In genomic region chr5:106418196-106418595, GRCh38 we compare ENCODE assay signal across 19 cellular contexts.
DNase-seq lines count a peak whose midpoint lies in the region; ATAC-seq and TF ChIP-seq lines count a peak whose summit lies in the region.
"Had no signal": no experiment of that assay in that cellular context is flagged by ENCODE, and none has a peak within 500 bp of the region (broad histone marks: within the 10 kb centered on the region; RNA-seq: fewer than 3 reads in every experiment).

No MANE protein-coding gene starts in this region.

- H3K36me3 ChIP-seq in upper lobe of left lung, result no peaks in the 10 kb centered on the region

- no peak for TF ChIP-seq EP300 in upper lobe of left lung (IDR thresholded peaks at IDR 0.05)

- no peaks in the 10 kb centered on the region for H3K27me3 ChIP-seq in upper lobe of left lung

- POLR2A ChIA-PET in AG04449 (lab: Yijun Ruan, JAX), result no interaction called here

- ATAC-seq in upper lobe of left lung (ENCODE audit: low FRiP score in 2 of 2) (no peak), GM19324 (IDR thresholded peaks at IDR 0.05; ENCODE audit: low FRiP score, unreplicated experiment) (no peak)

- TF ChIP-seq POLR2A in upper lobe of left lung (IDR thresholded peaks at IDR 0.05), result no peak

- no peak overlapping the region for H3K4me3 ChIP-seq in AG04449 (ENCODE audit: low read depth, low read length)
- no peak overlapping the region for H3K4me3 ChIP-seq in upper lobe of left lung

- DNase-seq in AG04449 (ENCODE audit: low read depth, low spot score) (peak; percentile 16), M059J (ENCODE audit: low read depth) (peak; percentile 76), astrocyte of the hippocampus (ENCODE audit: low read depth, low spot score) (peak; percentile 29), iris pigment epithelial cell (ENCODE audit: low read depth) (peak; percentile 18), upper lobe of left lung (no peak), DMS 273 (lab: John Stamatoyannopoulos, UW; ENCODE audit: unreplicated experiment) (no peak), GM13976 (ENCODE audit: low spot score) (no peak)
- DNase-seq: 8988T, C1 segment of cervical spinal cord, DMS 273 treated with DMSO at 0.1 percent for 48 hours, HCEC 1CT, NCI-H187, NCI-H226, NCI-H524 treated with DMSO at 0.1 percent for 48 hours, RPMI8226, SIG-M5, SW 1271 had no signal

- H3K27ac ChIP-seq in upper lobe of left lung, result no peak overlapping the region
- H3K27ac ChIP-seq: HL-60 had no signal

- no peak for TF ChIP-seq CTCF in AG04449 (IDR thresholded peaks at IDR 0.05; ENCODE audit: insufficient read depth, low read length, missing control alignments)
- no peak for TF ChIP-seq CTCF in upper lobe of left lung (IDR thresholded peaks at IDR 0.05)
- TF ChIP-seq CTCF in GM13976 (IDR thresholded peaks at IDR 0.05; ENCODE audit: borderline replicate concordance, control extremely low read depth, extremely low read depth, insufficient read depth, missing control alignments), result no peak

- H3K9me3 ChIP-seq in upper lobe of left lung, result peaks cover 0 to 5% (median 2%) of the 10 kb centered on the region in 4 donors

- no peaks in the 10 kb centered on the region for H3K4me1 ChIP-seq in upper lobe of left lung

- in situ Hi-C loops in GM13976 (cut with MboI; ENCODE audit: low sequenced_read_pairs, unreplicated experiment), result no loop called here

- CTCF ChIA-PET in AG04449 (lab: Yijun Ruan, JAX), result no interaction called here

- 73% methylated on average over 2 of the region's 2 CpGs for WGBS in upper lobe of left lung, 2 donors

Comparison
In these comparisons a context has a peak if more than half of its experiments do, and no peak if none do; other contexts are left out.
1. DNase-seq: peak in AG04449 (single experiment), M059J (single experiment), astrocyte of the hippocampus (single experiment) and iris pigment epithelial cell (single experiment); none in upper lobe of left lung (0 of 2), DMS 273 (single experiment) and GM13976 (single experiment).